5 cellular contexts compared by ENCODE assay signal in genomic region chr12:129081755-129082250, GRCh38.
"Had no signal": no experiment of that assay in that cellular context is flagged by ENCODE, and none has a peak within 500 bp of the region (broad histone marks: within the 10 kb centered on the region; RNA-seq: fewer than 3 reads in every experiment).

No MANE protein-coding gene starts in this region.

- DNase-seq: IMR-90 had no signal

- H3K36me3 Mint-ChIP-seq: IgD-negative memory B cell had no signal

- H3K27me3 Mint-ChIP-seq: IgD-negative memory B cell had no signal

- H3K27ac Mint-ChIP-seq: IgD-negative memory B cell had no signal

- ATAC-seq: HepG2, K562 had no signal

- H3K4me3 Mint-ChIP-seq: IgD-negative memory B cell had no signal

- H3K4me3 ChIP-seq: K562 had no signal

- H3K27ac ChIP-seq: HL-60 had no signal

- H3K9me3 Mint-ChIP-seq: IgD-negative memory B cell had no signal
